In genomic region chr9:133149130-133150015, GRCh38 we compare ENCODE assay signal across 8 cellular contexts. TPM values are rescaled to one million over a fixed set of nuclear protein-coding genes. Genes with fewer than 3 reads are reported as not detected.
DNase-seq lines count a peak whose midpoint lies in the region; ATAC-seq and TF ChIP-seq lines count a peak whose summit lies in the region.

No MANE protein-coding gene starts in this region.

- peaks cover 48% of the 10 kb centered on the region for H3K4me1 Mint-ChIP-seq in neural crest cell

- H3K9ac ChIP-seq in subcutaneous abdominal adipose tissue (ENCODE audit: low read length in 5 of 5): peak overlapping the region in 3 of 5 donors; percentile 66 to 76 (median 76)

- H3K27ac Mint-ChIP-seq in neural crest cell (ENCODE audit: unreplicated experiment): no peak overlapping the region

- no peaks in the 10 kb centered on the region for H3K36me3 Mint-ChIP-seq in neural crest cell (ENCODE audit: low read depth)

- in situ Hi-C loops in KBM-7 (cut with MboI; ENCODE audit: low pct_unique_long_range_greater_than_20kb, low sequenced_read_pairs): no loop called here

- no peaks in the 10 kb centered on the region for H3K27me3 ChIP-seq in subcutaneous abdominal adipose tissue (ENCODE audit: control insufficient read depth in 5 of 5, insufficient read depth in 4 of 5, low read length in 5 of 5)

- peak; percentile 14 for TF ChIP-seq CTCF in fibroblast of villous mesenchyme (IDR thresholded peaks at IDR 0.05; ENCODE audit: insufficient read depth, low read depth, low read length)
- no peak for TF ChIP-seq CTCF in neural crest cell (conservative IDR thresholded peaks at IDR 0.05)

- H3K9me3 Mint-ChIP-seq in neural crest cell: no peaks in the 10 kb centered on the region

- peak overlapping the region; percentile 74 for H3K4me3 ChIP-seq in fibroblast of villous mesenchyme (ENCODE audit: low read depth, low read length)
- H3K4me3 ChIP-seq in subcutaneous abdominal adipose tissue (ENCODE audit: low read depth in 1 of 5, low read length in 5 of 5): peak overlapping the region; percentile 35 to 83 (median 77)

- H3K27me3 Mint-ChIP-seq in neural crest cell (ENCODE audit: low read depth): no peaks in the 10 kb centered on the region

- no peaks in the 10 kb centered on the region for H3K9me3 ChIP-seq in subcutaneous abdominal adipose tissue (ENCODE audit: control insufficient read depth in 5 of 5, low read length in 5 of 5)

- ATAC-seq in GM21737 (IDR thresholded peaks at IDR 0.05; ENCODE audit: unreplicated experiment): peak; percentile 52

- peak overlapping the region; percentile 75 for H3K4me3 Mint-ChIP-seq in neural crest cell

- DNase-seq in ELR (ENCODE audit: low read depth): peak; percentile 93
- peak; percentile 96 for DNase-seq in KBM-7
- peak; percentile 85 for DNase-seq in RPMI7951 (ENCODE audit: low read depth)
- DNase-seq in activated effector memory CD4-positive, alpha-beta T cell treated with Interleukin-2 at 50 U/mL for 16 hours: peak; percentile 73
- peak; percentile 85 for DNase-seq in fibroblast of villous mesenchyme (ENCODE audit: low read depth)
- peak; percentile 74 for DNase-seq in neural crest cell (ENCODE audit: low read depth, low spot score)

- peaks cover 0 to 10% (median 0%) of the 10 kb centered on the region in 5 donors for H3K36me3 ChIP-seq in subcutaneous abdominal adipose tissue (ENCODE audit: control insufficient read depth in 5 of 5, insufficient read depth in 5 of 5, low read length in 5 of 5)

- H3K4me1 ChIP-seq in subcutaneous abdominal adipose tissue (ENCODE audit: control insufficient read depth in 5 of 5, insufficient read depth in 5 of 5, low read length in 5 of 5): peaks cover 5 to 39% (median 30%) of the 10 kb centered on the region in 5 donors

- H3K27ac ChIP-seq in subcutaneous abdominal adipose tissue (ENCODE audit: low read depth, low read length): peak overlapping the region; percentile 72

RNA-seq across cellular contexts. Expression of gene GBGT1, which starts 14.3 kb away (rescaled TPM):
- total RNA-seq in RPMI7951 (2014; rRNA removed; shearing (Covaris generic)): 0.59 and 1.3 TPM in 2 replicates
- total RNA-seq in fibroblast of villous mesenchyme (4.7 and 5.8 TPM in 2 replicates), neural crest cell (12.9 and 13.8 TPM in 2 replicates)

RNA-seq across cellular contexts. Expression of gene RALGDS, which starts 28.3 kb away (rescaled TPM):
- total RNA-seq in RPMI7951 (2014; rRNA removed; shearing (Covaris generic)): 12.5 and 18.9 TPM in 2 replicates
- total RNA-seq in fibroblast of villous mesenchyme: 13.8 and 17.4 TPM in 2 replicates
- 72.4 and 73.8 TPM in 2 replicates for total RNA-seq in neural crest cell

RNA-seq across cellular contexts. Expression of gene OBP2B, which starts 59.7 kb away (rescaled TPM):
- not detected in 2 replicates for total RNA-seq in RPMI7951 (2014; rRNA removed; shearing (Covaris generic))
- not detected in 2 replicates for total RNA-seq in fibroblast of villous mesenchyme
- total RNA-seq in neural crest cell: not detected in 2 replicates

Comparison
In these comparisons a context has a peak if more than half of its experiments do, and no peak if none do; other contexts are left out.
1. Peak in every context shown above with its lines: DNase-seq, ATAC-seq, H3K4me3 ChIP-seq and H3K27ac ChIP-seq.